ENCODE assay signal across 8 cellular contexts in the genomic region with DNA sequence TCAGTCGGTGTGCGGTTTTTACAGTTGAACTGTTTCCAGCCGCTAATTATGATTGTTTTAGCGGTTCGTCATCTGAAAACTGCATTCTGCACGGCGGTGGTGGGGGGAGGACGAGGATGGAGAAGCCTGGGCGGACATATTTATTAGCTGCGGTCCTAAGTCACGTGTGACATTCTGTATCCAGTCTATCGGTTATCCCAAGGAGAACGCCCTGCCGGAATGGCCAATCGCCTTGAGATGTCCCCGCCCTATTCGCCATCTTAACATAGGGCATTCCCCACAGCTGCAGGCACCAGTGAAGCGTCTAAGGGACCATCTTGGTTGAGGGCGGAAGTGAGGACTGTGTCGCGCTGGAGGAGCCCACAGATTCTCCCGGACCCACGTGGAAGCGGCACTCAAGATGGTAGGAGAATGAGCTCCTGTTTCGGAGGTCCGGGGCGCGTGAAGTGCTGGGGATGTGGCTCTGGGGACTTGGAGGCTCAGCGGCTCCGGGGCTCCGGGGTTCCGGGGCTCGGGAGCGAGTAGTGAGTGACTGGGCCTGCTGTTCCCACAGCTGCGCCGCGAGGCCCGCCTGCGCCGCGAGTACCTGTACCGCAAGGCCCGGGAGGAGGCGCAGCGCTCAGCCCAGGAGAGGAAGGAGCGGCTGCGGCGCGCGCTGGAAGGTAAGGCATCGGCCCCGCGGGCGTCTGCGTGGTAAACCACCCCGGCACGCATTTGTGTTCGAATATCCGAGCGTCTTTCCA. TPM values are rescaled to one million over a fixed set of nuclear protein-coding genes. Genes with fewer than 3 reads are reported as not detected.
A peak's percentile ranks its signal among the peaks of the same experiment; 100 is the strongest.
DNase-seq lines count a peak whose midpoint lies in the region; ATAC-seq and TF ChIP-seq lines count a peak whose summit lies in the region.

A gene with protein sequence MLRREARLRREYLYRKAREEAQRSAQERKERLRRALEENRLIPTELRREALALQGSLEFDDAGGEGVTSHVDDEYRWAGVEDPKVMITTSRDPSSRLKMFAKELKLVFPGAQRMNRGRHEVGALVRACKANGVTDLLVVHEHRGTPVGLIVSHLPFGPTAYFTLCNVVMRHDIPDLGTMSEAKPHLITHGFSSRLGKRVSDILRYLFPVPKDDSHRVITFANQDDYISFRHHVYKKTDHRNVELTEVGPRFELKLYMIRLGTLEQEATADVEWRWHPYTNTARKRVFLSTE (plus strand): TSS at position 365 of the 743 bp plus-strand sequence. CDS start 36 bp downstream, at position 401.

- H3K27ac ChIP-seq in adipose tissue (ENCODE audit: low read depth, low read length) = peak within 1 kb of the TSS; percentile 29
- H3K27ac ChIP-seq in heart left ventricle = peak within 1 kb of the TSS; percentile 82 to 95 (median 94)
- peak within 1 kb of the TSS; percentile 95 for H3K27ac ChIP-seq in upper lobe of right lung

- H3K4me1 ChIP-seq in heart left ventricle (peaks cover 3 to 26% (median 17%) of the 10 kb centered on the region in 12 donors), upper lobe of right lung (peaks cover 9% of the 10 kb centered on the region)

- peak; percentile 36 for TF ChIP-seq CTCF in GM12873 (IDR thresholded peaks at IDR 0.05; ENCODE audit: insufficient read depth, low read depth, low read length, missing control alignments)
- TF ChIP-seq CTCF in heart left ventricle (IDR thresholded peaks at IDR 0.05) = peak in 9 of 12 donors; percentile 12 to 63 (median 39)
- TF ChIP-seq CTCF in upper lobe of right lung (IDR thresholded peaks at IDR 0.05) = peak; percentile 40

- H3K4me3 ChIP-seq in heart left ventricle (peak within 1 kb of the TSS; percentile 42 to 94 (median 76)), upper lobe of right lung (peak within 1 kb of the TSS; percentile 76)

- DNase-seq in NCI-H1417 treated with DMSO at 0.1 percent for 48 hours (lab: John Stamatoyannopoulos, UW) (peak; percentile 91), T follicular helper cell (ENCODE audit: low read depth) (peak; percentile 95), heart left ventricle (peak; percentile 95 to 99 (median 98)), posterior cingulate gyrus (peak; percentile 95 to 100 (median 98)), upper lobe of right lung (peak; percentile 95)

- peaks cover 4 to 65% (median 51%) of the 10 kb centered on the region in 9 donors for H3K36me3 ChIP-seq in heart left ventricle
- H3K36me3 ChIP-seq in upper lobe of right lung = peaks cover 53% of the 10 kb centered on the region

- intact Hi-C loops in heart left ventricle (cut with DNase I) = loop anchor here in 4 of 10 donors (1.0 to 5.0 kb wide), 7 partner anchors 13 to 465 kb away; a partner anchor contains a TSS
- intact Hi-C loops in posterior cingulate gyrus (cut with DNase I) = loop anchor here (1.0 to 5.0 kb wide), 3 partner anchors 14 to 160 kb away; a partner anchor contains a TSS
- intact Hi-C loops in upper lobe of right lung (cut with DNase I) = no loop called here

- ATAC-seq in HG02763 (IDR thresholded peaks at IDR 0.05; ENCODE audit: unreplicated experiment) (peak; percentile 86), heart left ventricle (peak; percentile 96 to 99 (median 98)), upper lobe of right lung (peak; percentile 96)

- H3K27me3 ChIP-seq in heart left ventricle (no peaks in the 10 kb centered on the region), upper lobe of right lung (no peaks in the 10 kb centered on the region)

- no peaks in the 10 kb centered on the region for H3K9me3 ChIP-seq in heart left ventricle
- no peaks in the 10 kb centered on the region for H3K9me3 ChIP-seq in upper lobe of right lung

- 0% methylated on average over 59 to 60 of the region's 60 CpGs for WGBS in adipose tissue, 3 donors
- 0 to 1% (median 0%) methylated on average over 31 to 60 of the region's 60 CpGs for WGBS in heart left ventricle, 4 donors

- TF ChIP-seq POLR2A in heart left ventricle (IDR thresholded peaks at IDR 0.05) = peak in 1 of 2 donors; percentile 13

RNA-seq across cellular contexts. Expression of the gene that starts here (rescaled TPM):
- 100 to 1,000 TPM in 2 of 3 donors, 10 to 100 TPM in 1; 56.0 to 151 (median 126) TPM for polyA plus RNA-seq in adipose tissue
- 100 to 1,000 TPM in 2 of 9 donors, 10 to 100 TPM in 7; 55.8 to 130 (median 68.5) TPM for total RNA-seq in heart left ventricle
- 100 to 1,000 TPM in 1 of 2 donors, 10 to 100 TPM in 1; 73.7 to 209 TPM for polyA plus RNA-seq in heart left ventricle
- 55.7 TPM for total RNA-seq in upper lobe of right lung

Comparison
In these comparisons a context has a peak if more than half of its experiments do, and no peak if none do; other contexts are left out.
1. Peak in every context shown above with its lines: DNase-seq, ATAC-seq, H3K4me3 ChIP-seq and H3K27ac ChIP-seq.
2. H3K27ac ChIP-seq: peak in every context shown above with its lines; median percentile 95 in upper lobe of right lung; 94 in heart left ventricle; 29 in adipose tissue.